ENCODE assay signal across 21 cellular contexts in the genomic region with DNA sequence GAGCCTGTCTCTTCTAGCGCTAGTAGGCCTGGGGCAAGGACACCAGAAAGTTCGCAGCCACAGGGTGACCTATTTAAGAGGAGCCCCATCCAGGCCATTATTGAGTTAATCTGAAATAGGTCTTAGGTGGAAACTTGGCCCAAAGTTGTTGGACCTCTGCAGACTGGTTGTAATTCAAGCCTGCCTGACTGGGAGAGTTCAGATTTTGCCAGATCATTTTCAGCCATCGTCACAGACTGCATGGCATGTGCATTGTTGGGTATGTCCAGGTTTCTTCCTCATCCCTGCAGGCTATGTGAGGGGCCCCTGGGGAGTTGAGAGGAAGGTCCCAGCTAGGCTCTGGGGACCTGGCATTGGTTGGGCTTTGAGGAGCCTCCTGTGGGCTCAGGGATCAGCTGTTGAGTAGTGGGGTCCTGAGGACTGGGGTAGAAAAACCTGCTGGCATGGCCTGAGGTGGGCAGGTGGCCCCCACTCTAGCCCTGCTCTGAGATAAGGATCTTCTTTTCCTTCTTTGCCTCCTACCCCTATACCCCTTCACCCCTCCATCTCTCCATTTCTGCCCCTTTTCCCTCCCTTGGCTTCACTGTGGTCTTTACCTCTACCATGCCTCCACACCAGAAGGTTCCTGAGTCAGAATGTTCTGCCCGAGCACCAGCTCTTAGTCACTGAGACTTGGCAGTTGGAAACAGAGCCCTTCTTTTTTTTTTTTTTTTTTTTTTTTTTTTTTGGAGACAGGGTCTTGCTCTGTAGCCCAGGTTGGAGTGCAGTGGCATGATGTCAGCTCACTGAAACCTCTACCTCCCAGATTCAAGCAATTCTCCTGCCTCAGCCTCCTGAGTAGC.
DNase-seq lines count a peak whose midpoint lies in the region; FAIRE-seq and TF ChIP-seq lines count a peak whose summit lies in the region.
"Had no signal": no experiment of that assay in that cellular context is flagged by ENCODE, and none has a peak within 500 bp of the region (broad histone marks: within the 10 kb centered on the region; RNA-seq: fewer than 3 reads in every experiment).

No MANE protein-coding gene starts in this region.

- CTCF ChIA-PET in MCF 10A (lab: Yijun Ruan, JAX): interaction anchor here (0.7 kb wide), 2 partner anchors 13 to 273 kb away, joined by 3 read pairs; no protein-coding TSS in a partner anchor

- POLR2A ChIA-PET in MCF 10A (lab: Yijun Ruan, JAX): interaction anchor here (1.1 kb wide), 1 partner anchor 15 kb away, joined by 3 read pairs; no protein-coding TSS in a partner anchor

- H3K4me3 ChIP-seq in breast epithelium (no peak overlapping the region), colonic mucosa (no peak overlapping the region), transverse colon (no peak overlapping the region)
- H3K4me3 ChIP-seq: K562 had no signal

- H3K27ac ChIP-seq in breast epithelium: no peak overlapping the region
- no peak overlapping the region for H3K27ac ChIP-seq in colonic mucosa
- H3K27ac ChIP-seq in transverse colon: no peak overlapping the region

- H3K9ac ChIP-seq in colonic mucosa (ENCODE audit: low read depth in 2 of 2, low read length in 2 of 2): no peak overlapping the region

- DNase-seq in MCF 10A (ENCODE audit: unreplicated experiment) (no peak), breast epithelium (ENCODE audit: low spot score in 2 of 2) (no peak), colonic mucosa (peak; percentile 4), osteocyte (ENCODE audit: extremely low spot score, unreplicated experiment) (peak; percentile 56), urothelium cell line (ENCODE audit: low spot score) (peak; percentile 1), transverse colon (no peak), NCI-H2081 treated with DMSO at 0.1 percent for 48 hours (lab: John Stamatoyannopoulos, UW) (no peak), CD1c-positive myeloid dendritic cell (ENCODE audit: extremely low spot score) (no peak)
- DNase-seq: AML-193; Calu3; CD4-positive, CD25-positive, alpha-beta regulatory T cell; DMS79; NCI-H1092; NCI-H345; NCI-H69; NK-92 treated with Interleukin-12 subunit alpha and Interleukin-12 subunit beta, amount 100 ng/mL, for 24 hours; OCI-M1 had no signal

- in situ Hi-C loops in transverse colon (cut with MboI; ENCODE audit: low pct_ligation_motif_present in 1 of 4, low pct_unique_long_range_greater_than_20kb in 1 of 4, low sequenced_read_pairs in 3 of 4): no loop called here

- H3K36me3 ChIP-seq in breast epithelium (no peaks in the 10 kb centered on the region), colonic mucosa (no peaks in the 10 kb centered on the region), transverse colon (no peaks in the 10 kb centered on the region)

- no peak for TF ChIP-seq EP300 in transverse colon (IDR thresholded peaks at IDR 0.05; ENCODE audit: low read depth)

- TF ChIP-seq POLR2A in breast epithelium (IDR thresholded peaks at IDR 0.05) (no peak), transverse colon (IDR thresholded peaks at IDR 0.05) (no peak)

- H3K36me3 Mint-ChIP-seq in MCF 10A (ENCODE audit: insufficient read depth, unreplicated experiment) (peaks cover 21% of the 10 kb centered on the region), osteocyte (ENCODE audit: unreplicated experiment) (peaks cover 2% of the 10 kb centered on the region)
- H3K36me3 Mint-ChIP-seq: CD4-positive, CD25-positive, alpha-beta regulatory T cell had no signal

- 87 to 100% methylated on average over 1 to 4 of the region's 4 CpGs for WGBS in transverse colon (ENCODE audit: low coverage in 1 of 2), 2 donors

- H3K9me3 Mint-ChIP-seq in MCF 10A (ENCODE audit: unreplicated experiment) (peaks cover 17% of the 10 kb centered on the region), osteocyte (ENCODE audit: unreplicated experiment) (peaks cover 17% of the 10 kb centered on the region)

- peaks cover 0 to 10% of the 10 kb centered on the region in 2 donors for H3K9me3 ChIP-seq in breast epithelium
- no peaks in the 10 kb centered on the region for H3K9me3 ChIP-seq in colonic mucosa
- no peaks in the 10 kb centered on the region for H3K9me3 ChIP-seq in transverse colon

- TF ChIP-seq CTCF in MCF 10A (IDR thresholded peaks at IDR 0.05; ENCODE audit: unreplicated experiment): no peak
- no peak for TF ChIP-seq CTCF in breast epithelium (IDR thresholded peaks at IDR 0.05)
- TF ChIP-seq CTCF in colonic mucosa (IDR thresholded peaks at IDR 0.05): no peak
- TF ChIP-seq CTCF in osteocyte (IDR thresholded peaks at IDR 0.05): no peak
- no peak for TF ChIP-seq CTCF in transverse colon (IDR thresholded peaks at IDR 0.05)

- H3K27me3 ChIP-seq in breast epithelium (no peaks in the 10 kb centered on the region), colonic mucosa (no peaks in the 10 kb centered on the region), transverse colon (no peaks in the 10 kb centered on the region)

- BruUV-seq in MCF 10A (replicated peaks; lab: Mats Ljungman, UMichigan): no TSS peak

- H3K27me3 Mint-ChIP-seq in MCF 10A (ENCODE audit: insufficient read depth, unreplicated experiment): no peaks in the 10 kb centered on the region
- peaks cover 24% of the 10 kb centered on the region for H3K27me3 Mint-ChIP-seq in osteocyte (ENCODE audit: unreplicated experiment)
- H3K27me3 Mint-ChIP-seq: CD4-positive, CD25-positive, alpha-beta regulatory T cell had no signal

- no peaks in the 10 kb centered on the region for H3K4me1 ChIP-seq in breast epithelium
- H3K4me1 ChIP-seq in colonic mucosa: no peaks in the 10 kb centered on the region
- H3K4me1 ChIP-seq in transverse colon: no peaks in the 10 kb centered on the region

- intact Hi-C loops in MCF 10A (cut with micrococcal nuclease): no loop called here
- intact Hi-C loops in breast epithelium (cut with DNase I; ENCODE audit: low total_unique reads): no loop called here
- intact Hi-C loops in colonic mucosa (cut with DNase I): no loop called here
- intact Hi-C loops in transverse colon (cut with DNase I; ENCODE audit: low total_unique reads): no loop called here

- peaks cover 5% of the 10 kb centered on the region for H3K4me1 Mint-ChIP-seq in MCF 10A (ENCODE audit: insufficient read depth, unreplicated experiment)
- no peaks in the 10 kb centered on the region for H3K4me1 Mint-ChIP-seq in osteocyte (ENCODE audit: unreplicated experiment)
- H3K4me1 Mint-ChIP-seq: CD4-positive, CD25-positive, alpha-beta regulatory T cell had no signal

- H3K27ac Mint-ChIP-seq in MCF 10A (ENCODE audit: low read depth, unreplicated experiment) (peak overlapping the region; percentile 66), osteocyte (ENCODE audit: unreplicated experiment) (no peak overlapping the region)
- H3K27ac Mint-ChIP-seq: CD4-positive, CD25-positive, alpha-beta regulatory T cell had no signal

- FAIRE-seq in urothelium cell line (lab: Jason Lieb, UNC): no peak
- FAIRE-seq: A204.1, G401.6, GM12891, K562 had no signal

- no peak overlapping the region for H3K4me3 Mint-ChIP-seq in MCF 10A (ENCODE audit: unreplicated experiment)
- no peak overlapping the region for H3K4me3 Mint-ChIP-seq in osteocyte (ENCODE audit: unreplicated experiment)
- H3K4me3 Mint-ChIP-seq: CD4-positive, CD25-positive, alpha-beta regulatory T cell had no signal

Comparison
In these comparisons a context has a peak if more than half of its experiments do, and no peak if none do; other contexts are left out.
1. DNase-seq: peak in colonic mucosa (single experiment), osteocyte (single experiment) and urothelium cell line (single experiment); none in MCF 10A (single experiment), breast epithelium (0 of 2), transverse colon (single experiment), NCI-H2081 treated with DMSO at 0.1 percent for 48 hours (single experiment) and CD1c-positive myeloid dendritic cell (single experiment).